Comparison of ENCODE assay signal across 14 cellular contexts in the genomic region with DNA sequence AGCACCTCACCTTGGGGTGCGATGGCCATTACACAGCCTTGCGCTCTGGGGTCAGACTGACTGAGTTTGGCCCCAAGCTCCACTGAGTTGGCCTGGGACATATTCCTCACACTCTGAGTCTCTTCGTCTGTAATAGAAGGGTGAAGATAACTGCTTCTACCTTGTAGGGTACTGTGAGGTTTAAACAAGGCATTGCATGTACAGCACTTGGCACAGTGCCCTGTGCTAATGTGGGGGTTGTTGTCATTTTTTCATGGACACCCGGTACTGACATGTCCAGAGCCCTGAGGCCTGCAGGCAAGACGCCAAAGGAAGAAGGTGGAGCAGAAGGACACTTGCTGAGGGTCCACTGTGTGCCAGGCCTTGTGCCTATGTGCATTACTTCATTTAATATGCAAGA. TPM values are rescaled to one million over a fixed set of nuclear protein-coding genes. Genes with fewer than 3 reads are reported as not detected.
"Had no signal": no experiment of that assay in that cellular context is flagged by ENCODE, and none has a peak within 500 bp of the region (broad histone marks: within the 10 kb centered on the region; RNA-seq: fewer than 3 reads in every experiment).

No MANE protein-coding gene starts in this region.

- H3K4me1 ChIP-seq: body of pancreas, lower lobe of right lung, upper lobe of right lung had no signal

- H3K9me3 ChIP-seq: body of pancreas, lower lobe of right lung, upper lobe of right lung had no signal

- H3K27ac ChIP-seq: body of pancreas, lower lobe of right lung, upper lobe of right lung had no signal

- ATAC-seq: activated naive CD4-positive, alpha-beta T cell treated with anti-CD3 and anti-CD28 coated beads, Interleukin-2, amount 50 U/mL, for 72 hours; body of pancreas; lower lobe of right lung; stimulated activated naive B cell treated with anti-CD40 and anti-IgM and Interleukin-4, amounts not matched to agents 10 μg/mL and 1 μg/mL and 100 μg/mL, for 72 hours; T-helper 17 cell; upper lobe of right lung had no signal

- DNase-seq: activated CD4-positive, alpha-beta T cell treated with anti-CD3 and anti-CD28 coated beads, Interleukin-2, amount 50 U/mL, for 48 hours; amniotic stem cell; dermis blood vessel endothelial cell; kidney glomerular epithelial cell; lower lobe of right lung; midbrain; naive B cell; stimulated activated CD4-positive, alpha-beta T cell treated with anti-CD3 and anti-CD28 coated beads, Interleukin-1b, Interleukin-23, amount 100 ng/mL, for 48 hours; stimulated activated naive B cell treated with anti-CD40 and anti-IgM and Interleukin-4, amounts not matched to agents 10 μg/mL and 1 μg/mL and 100 μg/mL, for 72 hours; T-helper 17 cell; upper lobe of right lung had no signal

- H3K4me3 ChIP-seq: body of pancreas, lower lobe of right lung, upper lobe of right lung had no signal

- H3K27me3 ChIP-seq: body of pancreas, upper lobe of right lung had no signal

- H3K36me3 ChIP-seq: lower lobe of right lung, upper lobe of right lung had no signal

RNA-seq across cellular contexts. Expression of a gene that starts 50.7 kb away (rescaled TPM):
- total RNA-seq: activated naive CD4-positive, alpha-beta T cell treated with anti-CD3 and anti-CD28 coated beads, Interleukin-2, amount 50 U/mL, for 72 hours; body of pancreas; dermis blood vessel endothelial cell; epithelial cell of proximal tubule; lower lobe of right lung; T-helper 17 cell; upper lobe of right lung had no signal

RNA-seq across cellular contexts. Expression of a gene that starts 53.6 kb away (rescaled TPM):
- total RNA-seq: activated naive CD4-positive, alpha-beta T cell treated with anti-CD3 and anti-CD28 coated beads, Interleukin-2, amount 50 U/mL, for 72 hours; dermis blood vessel endothelial cell; T-helper 17 cell; upper lobe of right lung had no signal
